ENCODE assay signal across 26 cellular contexts in genomic region chr3:64651286-64651685, GRCh38. TPM values are rescaled to one million over a fixed set of nuclear protein-coding genes. Genes with fewer than 3 reads are reported as not detected.
DNase-seq lines count a peak whose midpoint lies in the region; ATAC-seq and TF ChIP-seq lines count a peak whose summit lies in the region.
"Had no signal": no experiment of that assay in that cellular context is flagged by ENCODE, and none has a peak within 500 bp of the region (broad histone marks: within the 10 kb centered on the region; RNA-seq: fewer than 3 reads in every experiment).

No MANE protein-coding gene starts in this region.

- H3K9me3 ChIP-seq in cardiac muscle cell (ENCODE audit: low read depth) (no peaks in the 10 kb centered on the region), left lung (no peaks in the 10 kb centered on the region), smooth muscle cell (replicated peaks; ENCODE audit: low read depth) (no peaks in the 10 kb centered on the region)
- H3K9me3 ChIP-seq: colonic mucosa, neutrophil, thyroid gland had no signal

- no peaks in the 10 kb centered on the region for H3K4me1 ChIP-seq in cardiac muscle cell (ENCODE audit: low read depth)
- H3K4me1 ChIP-seq in left lung, result no peaks in the 10 kb centered on the region
- peaks cover 23% of the 10 kb centered on the region for H3K4me1 ChIP-seq in smooth muscle cell (ENCODE audit: low read depth)
- H3K4me1 ChIP-seq: colonic mucosa, thyroid gland had no signal

- H3K36me3 ChIP-seq in cardiac muscle cell, result peaks cover 64% of the 10 kb centered on the region
- H3K36me3 ChIP-seq in left lung, result peaks cover 0 to 70% of the 10 kb centered on the region in 2 donors
- peaks cover 6% of the 10 kb centered on the region for H3K36me3 ChIP-seq in smooth muscle cell (ENCODE audit: low read depth)
- H3K36me3 ChIP-seq: colonic mucosa, neutrophil had no signal

- H2AFZ ChIP-seq in smooth muscle cell (ENCODE audit: low read depth), result no peak overlapping the region

- H3F3A ChIP-seq in smooth muscle cell (ENCODE audit: low read depth), result peaks cover 8% of the 10 kb centered on the region

- TF ChIP-seq CTCF in cardiac muscle cell (IDR thresholded peaks at IDR 0.05; ENCODE audit: low read depth, low read length) (no peak), chondrocyte (IDR thresholded peaks at IDR 0.05) (no peak), left lung (IDR thresholded peaks at IDR 0.05) (no peak), smooth muscle cell (IDR thresholded peaks at IDR 0.05; ENCODE audit: borderline replicate concordance, insufficient read depth, poor library complexity, severe bottlenecking) (peak; percentile 10)

- peaks cover 18% of the 10 kb centered on the region for H3K4me1 Mint-ChIP-seq in chondrocyte (ENCODE audit: low read depth)
- H3K4me1 Mint-ChIP-seq: activated CD4-positive, alpha-beta T cell treated with anti-CD3 and anti-CD28 coated beads, Interleukin-2, amount 10 ng/mL, durations not matched to agents 7 days and 5 days had no signal

- ATAC-seq in left cardiac atrium (no peak), left lung (peak; percentile 21), HG02884 (IDR thresholded peaks at IDR 0.05; ENCODE audit: unreplicated experiment) (no peak), HG03439 (IDR thresholded peaks at IDR 0.05; ENCODE audit: unreplicated experiment) (no peak)
- ATAC-seq: HepG2 had no signal

- peaks cover 2% of the 10 kb centered on the region for H3K36me3 Mint-ChIP-seq in chondrocyte (ENCODE audit: low read depth)

- H3K9me3 Mint-ChIP-seq in chondrocyte (ENCODE audit: low read depth), result no peaks in the 10 kb centered on the region
- H3K9me3 Mint-ChIP-seq: activated CD4-positive, alpha-beta T cell treated with anti-CD3 and anti-CD28 coated beads, Interleukin-2, amount 10 ng/mL, durations not matched to agents 7 days and 5 days; activated T-cell treated with anti-CD3 and anti-CD28 coated beads, Interleukin-2, amount 50 U/mL, for 24 hours; brain; stimulated activated naive CD8-positive, alpha-beta T cell treated with anti-CD3 and anti-CD28 coated beads, Interleukin-15, Interleukin-2, amounts not matched to agents 100 ng/mL and 50 ng/mL, for 24 hours had no signal

- DNase-seq in cardiac muscle cell (ENCODE audit: low read depth in 1 of 2, low spot score in 1 of 2) (no peak), left cardiac atrium (no peak), chondrocyte (ENCODE audit: low spot score) (no peak), left lung (no peak), smooth muscle cell (lab: John Stamatoyannopoulos, UW; ENCODE audit: unreplicated experiment) (no peak)
- no peak for DNase-seq in activated naive CD4-positive, alpha-beta T cell treated with Interleukin-2 at 50 U/mL for 16 hours
- DNase-seq: 8988T; activated CD4-positive, alpha-beta T cell treated with anti-CD3 and anti-CD28 coated beads, Interleukin-2, amount 10 ng/mL, durations not matched to agents 7 days and 5 days; activated gamma-delta T cell treated with Interleukin-2 at 50 U/mL for 16 hours; activated T-cell treated with anti-CD3 and anti-CD28 coated beads, Interleukin-2, amount 50 U/mL, for 24 hours; colonic mucosa; Kasumi-1; MV-4-11; NCI-H1694; NCI-H446 treated with DMSO at 0.1 percent for 48 hours; NCI-H82; T-helper 9 cell; thyroid gland had no signal

- intact Hi-C loops in left cardiac atrium (cut with DNase I), result no loop called here
- intact Hi-C loops in left lung (cut with DNase I), result no loop called here

- H4K20me1 ChIP-seq in smooth muscle cell (ENCODE audit: low read depth), result no peaks in the 10 kb centered on the region

- H3K27me3 ChIP-seq in cardiac muscle cell (no peaks in the 10 kb centered on the region), left lung (no peaks in the 10 kb centered on the region), smooth muscle cell (ENCODE audit: low read depth) (no peaks in the 10 kb centered on the region)
- H3K27me3 ChIP-seq: colonic mucosa, neutrophil, thyroid gland had no signal

- H3K4me2 ChIP-seq in smooth muscle cell, result no peak overlapping the region

- WGBS in smooth muscle cell (ENCODE audit: low lambda C conversion rate), result 92% methylated on average over 3 of the region's 3 CpGs

- no peaks in the 10 kb centered on the region for H3K27me3 Mint-ChIP-seq in chondrocyte (ENCODE audit: low read depth)
- H3K27me3 Mint-ChIP-seq: activated CD4-positive, alpha-beta T cell treated with anti-CD3 and anti-CD28 coated beads, Interleukin-2, amount 10 ng/mL, durations not matched to agents 7 days and 5 days; activated T-cell treated with anti-CD3 and anti-CD28 coated beads, Interleukin-2, amount 50 U/mL, for 24 hours; brain; progenitor cell of endocrine pancreas had no signal

- H3K4me3 Mint-ChIP-seq in chondrocyte (ENCODE audit: unreplicated experiment), result no peak overlapping the region
- H3K4me3 Mint-ChIP-seq: activated CD4-positive, alpha-beta T cell treated with anti-CD3 and anti-CD28 coated beads, Interleukin-2, amount 10 ng/mL, durations not matched to agents 7 days and 5 days; activated T-cell treated with anti-CD3 and anti-CD28 coated beads, Interleukin-2, amount 50 U/mL, for 24 hours; brain; stimulated activated naive CD8-positive, alpha-beta T cell treated with anti-CD3 and anti-CD28 coated beads, Interleukin-15, Interleukin-2, amounts not matched to agents 100 ng/mL and 50 ng/mL, for 24 hours had no signal

- H3K4me3 ChIP-seq in cardiac muscle cell (no peak overlapping the region), left lung (no peak overlapping the region), smooth muscle cell (no peak overlapping the region)
- H3K4me3 ChIP-seq: colonic mucosa, lung, thyroid gland had no signal

- no peak overlapping the region for H3K9ac ChIP-seq in smooth muscle cell (ENCODE audit: low read depth)

- peak overlapping the region; percentile 14 for H3K27ac Mint-ChIP-seq in chondrocyte (ENCODE audit: unreplicated experiment)
- H3K27ac Mint-ChIP-seq: activated CD4-positive, alpha-beta T cell treated with anti-CD3 and anti-CD28 coated beads, Interleukin-2, amount 10 ng/mL, durations not matched to agents 7 days and 5 days; activated T-cell treated with anti-CD3 and anti-CD28 coated beads, Interleukin-2, amount 50 U/mL, for 24 hours; stimulated activated naive CD8-positive, alpha-beta T cell treated with anti-CD3 and anti-CD28 coated beads, Interleukin-15, Interleukin-2, amounts not matched to agents 100 ng/mL and 50 ng/mL, for 24 hours had no signal

- peaks cover 4% of the 10 kb centered on the region for H3K79me2 ChIP-seq in smooth muscle cell (ENCODE audit: low read depth)

- peak overlapping the region; percentile 38 for H3K27ac ChIP-seq in cardiac muscle cell
- no peak overlapping the region for H3K27ac ChIP-seq in left lung
- no peak overlapping the region for H3K27ac ChIP-seq in smooth muscle cell (ENCODE audit: low read depth)
- H3K27ac ChIP-seq: colonic mucosa, neutrophil, thyroid gland had no signal

RNA-seq across cellular contexts. Expression of gene ADAMTS9, which starts 36.5 kb away (rescaled TPM):
- total RNA-seq in cardiac muscle cell, result 114 and 168 TPM in 2 replicates
- 60.5 and 74.9 TPM in 2 replicates for polyA plus RNA-seq in cardiac muscle cell
- 100 to 1,000 TPM in 1 of 2 donors, 10 to 100 TPM in 1; 28.0 to 100 TPM for total RNA-seq in left cardiac atrium
- total RNA-seq in chondrocyte, result 4.6 to 5.6 TPM (median 5.1 TPM) in 3 replicates
- total RNA-seq in left lung, result 10 to 100 TPM; 36.3 to 36.9 TPM
- 66.6 and 68.0 TPM in 2 replicates for total RNA-seq in smooth muscle cell
- polyA plus RNA-seq in smooth muscle cell, result 18.7 and 19.9 TPM in 2 replicates
- total RNA-seq: activated CD4-positive, alpha-beta T cell treated with anti-CD3 and anti-CD28 coated beads, Interleukin-2, amount 10 ng/mL, durations not matched to agents 7 days and 5 days had no signal
